Comparison of ENCODE assay signal across 8 cellular contexts in genomic region chr19:37468961-37469777, GRCh38. TPM values are rescaled to one million over a fixed set of nuclear protein-coding genes. Genes with fewer than 3 reads are reported as not detected.
A peak's percentile ranks its signal among the peaks of the same experiment; 100 is the strongest.
DNase-seq lines count a peak whose midpoint lies in the region; ATAC-seq, FAIRE-seq and TF ChIP-seq lines count a peak whose summit lies in the region.

Gene ZNF570, plus strand, starts transcription at chr19:37469356. Its CDS starts 999 bp downstream, at chr19:37470355.

- no peaks in the 10 kb centered on the region for H3K27me3 ChIP-seq in liver (ENCODE audit: control insufficient read depth in 4 of 4, insufficient read depth in 4 of 4, low read length in 3 of 4)

- DNase-seq in NCI-H510A treated with DMSO at 0.1 percent for 48 hours (lab: John Stamatoyannopoulos, UW) (peak; percentile 84), dermis blood vessel endothelial cell (peak; percentile 86)
- DNase-seq in activated CD4-positive, alpha-beta T cell treated with anti-CD3 and anti-CD28 coated beads, Interleukin-2, amount 50 U/mL, for 24 hours (ENCODE audit: low read depth in 1 of 2, low spot score in 1 of 2) = peak; percentile 80
- peak; percentile 78 to 79 for DNase-seq in stimulated activated CD4-positive, alpha-beta T cell treated with anti-CD3 and anti-CD28 coated beads, Interleukin-2, amount 100 ng/mL, for 48 hours

- peaks cover 2 to 20% (median 12%) of the 10 kb centered on the region in 4 donors for H3K36me3 ChIP-seq in liver (ENCODE audit: control insufficient read depth in 4 of 4, insufficient read depth in 3 of 4, low read depth in 1 of 4, low read length in 3 of 4)

- peak; percentile 40 for FAIRE-seq in A204.1 (lab: Jason Lieb, UNC)

- H3K27ac ChIP-seq in liver (ENCODE audit: low read depth in 1 of 2, low read length in 2 of 2) = peak within 1 kb of the TSS; percentile 84 to 91

- peak within 1 kb of the TSS; percentile 10 to 44 for H3K9ac ChIP-seq in liver (ENCODE audit: low read depth in 1 of 2, low read length in 2 of 2)

- no peak for TF ChIP-seq CTCF in liver (IDR thresholded peaks at IDR 0.05; ENCODE audit: low read depth, low read length, missing input control)

- H3K4me3 ChIP-seq in liver (ENCODE audit: low read depth in 1 of 3, low read length in 3 of 3) = peak within 1 kb of the TSS; percentile 64 to 85 (median 76)

- peak; percentile 57 for ATAC-seq in GM18867 (IDR thresholded peaks at IDR 0.05; ENCODE audit: unreplicated experiment)
- ATAC-seq in HG03135 (IDR thresholded peaks at IDR 0.05; ENCODE audit: unreplicated experiment) = peak; percentile 64

- WGBS in liver = under 1% methylated on average over 63 of the region's 63 CpGs

- peaks cover 0 to 25% (median 13%) of the 10 kb centered on the region in 4 donors for H3K4me1 ChIP-seq in liver (ENCODE audit: control insufficient read depth in 4 of 4, insufficient read depth in 4 of 4, low read length in 3 of 4)

- H3K9me3 ChIP-seq in liver (ENCODE audit: control insufficient read depth in 4 of 4, low read length in 3 of 4) = peaks cover 3 to 27% (median 17%) of the 10 kb centered on the region in 4 donors

- peak in 1 of 2 donors; percentile 12 for TF ChIP-seq RAD21 in liver (IDR thresholded peaks at IDR 0.05)

TF ChIP-seq in liver, 16 proteins besides CTCF, POLR2A, EP300 and RAD21:
- TF ChIP-seq, protein P1, sequence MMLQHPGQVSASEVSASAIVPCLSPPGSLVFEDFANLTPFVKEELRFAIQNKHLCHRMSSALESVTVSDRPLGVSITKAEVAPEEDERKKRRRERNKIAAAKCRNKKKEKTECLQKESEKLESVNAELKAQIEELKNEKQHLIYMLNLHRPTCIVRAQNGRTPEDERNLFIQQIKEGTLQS (IDR thresholded peaks at IDR 0.05) = no peak
- TF ChIP-seq HNF4G (IDR thresholded peaks at IDR 0.05) = no peak
- TF ChIP-seq REST (IDR thresholded peaks at IDR 0.05) = peak; percentile 43
- TF ChIP-seq YY1 (IDR thresholded peaks at IDR 0.05) = peak; percentile 73
- peak; percentile 90 for TF ChIP-seq ZBTB33 (IDR thresholded peaks at IDR 0.05)
- peak; percentile 50 to 90 for TF ChIP-seq GABPA (IDR thresholded peaks at IDR 0.05 in 1 of 2, conservative IDR thresholded peaks at IDR 0.05 in 1 of 2)
- TF ChIP-seq NR2F2 (IDR thresholded peaks at IDR 0.05) = peak; percentile 48
- peak; percentile 34 to 38 for TF ChIP-seq RXRA (IDR thresholded peaks at IDR 0.05)
- TF ChIP-seq SP1 (IDR thresholded peaks at IDR 0.05) = peak; percentile 39
- no peak for TF ChIP-seq FOXA1 (IDR thresholded peaks at IDR 0.05)
- no peak for TF ChIP-seq JUND (IDR thresholded peaks at IDR 0.05)
- TF ChIP-seq FOXA2 (IDR thresholded peaks at IDR 0.05) = no peak
- TF ChIP-seq EGR1 (IDR thresholded peaks at IDR 0.05; ENCODE audit: low read depth in 2 of 2) = peak; percentile 79 to 88
- TF ChIP-seq, protein P2, sequence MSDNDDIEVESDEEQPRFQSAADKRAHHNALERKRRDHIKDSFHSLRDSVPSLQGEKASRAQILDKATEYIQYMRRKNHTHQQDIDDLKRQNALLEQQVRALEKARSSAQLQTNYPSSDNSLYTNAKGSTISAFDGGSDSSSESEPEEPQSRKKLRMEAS (IDR thresholded peaks at IDR 0.05) = peak; percentile 63
- TF ChIP-seq TAF1 (conservative IDR thresholded peaks at IDR 0.05) = peak; percentile 46
- no peak for TF ChIP-seq HNF4A (conservative IDR thresholded peaks at IDR 0.05)

RNA-seq across cellular contexts. Expression of gene ZNF570, which starts in this region (rescaled TPM):
- total RNA-seq in dermis blood vessel endothelial cell = 8.8 and 10.2 TPM in 2 replicates
- total RNA-seq in liver = 1 to 10 TPM; 2.2 to 2.3 TPM
- polyA plus RNA-seq in liver = under 1 TPM; 0.96 to 0.97 TPM

Comparison
In these comparisons a context has a peak if more than half of its experiments do, and no peak if none do; other contexts are left out.
1. Peak in every context shown above with its lines: DNase-seq, ATAC-seq, H3K4me3 ChIP-seq and H3K27ac ChIP-seq.